Comparison of ENCODE assay signal across 20 cellular contexts in the genomic region with DNA sequence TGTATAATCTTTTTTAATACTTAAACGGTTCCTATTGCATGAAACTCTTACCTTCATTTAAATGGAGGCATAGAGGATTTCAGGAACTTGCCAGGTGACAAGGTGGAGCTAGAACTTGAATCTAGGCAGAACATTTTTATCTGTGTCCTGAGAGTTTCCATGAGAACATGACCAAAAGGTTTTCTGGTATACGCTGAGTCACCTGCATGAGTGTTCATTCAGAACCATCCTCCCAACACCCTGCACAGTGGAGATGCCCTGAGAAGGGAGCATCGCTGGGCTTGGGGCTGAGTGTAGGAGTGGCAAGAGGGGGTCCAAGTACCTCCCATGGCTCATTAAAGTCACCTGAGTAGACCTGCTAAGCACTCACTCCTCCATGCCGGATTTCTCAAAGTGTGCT.
A peak's percentile ranks its signal among the peaks of the same experiment; 100 is the strongest.
DNase-seq lines count a peak whose midpoint lies in the region; ATAC-seq and FAIRE-seq lines count a peak whose summit lies in the region.
"Had no signal": no experiment of that assay in that cellular context is flagged by ENCODE, and none has a peak within 500 bp of the region (broad histone marks: within the 10 kb centered on the region; RNA-seq: fewer than 3 reads in every experiment).

No MANE protein-coding gene starts in this region.

- H3K27me3 ChIP-seq in naive thymus-derived CD4-positive, alpha-beta T cell (ENCODE audit: control insufficient read depth in 2 of 2, insufficient read depth in 2 of 2, low read length in 2 of 2) = no peaks in the 10 kb centered on the region
- H3K27me3 ChIP-seq: MG63, Peyer's patch had no signal

- peaks cover 86% of the 10 kb centered on the region for H3K4me1 Mint-ChIP-seq in activated CD4-positive, alpha-beta T cell treated with anti-CD3 and anti-CD28 coated beads for 36 hours
- H3K4me1 Mint-ChIP-seq in activated CD4-positive, alpha-beta T cell treated with anti-CD3 and anti-CD28 coated beads, Interleukin-2, amount 10 ng/mL, durations not matched to agents 24 days and 14 days = peaks cover 69% of the 10 kb centered on the region
- H3K4me1 Mint-ChIP-seq in activated T-helper 17 cell treated with anti-CD3 and anti-CD28 coated beads, Interleukin-2, amount 50 U/mL, for 72 hours = peaks cover 64% of the 10 kb centered on the region
- H3K4me1 Mint-ChIP-seq in naive thymus-derived CD4-positive, alpha-beta T cell = peaks cover 44 to 94% (median 78%) of the 10 kb centered on the region in 7 donors
- H3K4me1 Mint-ChIP-seq: GM23338 had no signal

- H3K27ac Mint-ChIP-seq in activated CD4-positive, alpha-beta T cell treated with anti-CD3 and anti-CD28 coated beads for 36 hours = no peak overlapping the region
- no peak overlapping the region for H3K27ac Mint-ChIP-seq in activated CD4-positive, alpha-beta T cell treated with anti-CD3 and anti-CD28 coated beads, Interleukin-2, amount 10 ng/mL, durations not matched to agents 24 days and 14 days
- peak overlapping the region; percentile 76 for H3K27ac Mint-ChIP-seq in activated T-helper 17 cell treated with anti-CD3 and anti-CD28 coated beads, Interleukin-2, amount 50 U/mL, for 72 hours
- peak overlapping the region in 5 of 9 donors; percentile 1 to 40 (median 18) for H3K27ac Mint-ChIP-seq in naive thymus-derived CD4-positive, alpha-beta T cell
- H3K27ac Mint-ChIP-seq: CD8-positive, alpha-beta T cell; GM23338 had no signal

- ATAC-seq in activated CD4-positive, alpha-beta T cell treated with anti-CD3 and anti-CD28 coated beads for 36 hours = peak; percentile 27
- ATAC-seq in activated T-helper 17 cell treated with anti-CD3 and anti-CD28 coated beads, Interleukin-2, amount 50 U/mL, for 72 hours (replicated peaks) = peak; percentile 44
- no peak for ATAC-seq in naive thymus-derived CD4-positive, alpha-beta T cell
- ATAC-seq: CD8-positive, alpha-beta T cell; GM23338 had no signal

- H3K4me1 ChIP-seq in naive thymus-derived CD4-positive, alpha-beta T cell (ENCODE audit: control insufficient read depth in 2 of 2, insufficient read depth in 2 of 2, low read length in 2 of 2) = peaks cover 15 to 38% of the 10 kb centered on the region in 2 donors
- H3K4me1 ChIP-seq: Peyer's patch had no signal

- intact Hi-C loops in activated CD4-positive, alpha-beta T cell treated with anti-CD3 and anti-CD28 coated beads for 36 hours (cut with DNase I, micrococcal nuclease) = loop anchor here (5.0 kb wide), 2 partner anchors 153 to 358 kb away; no protein-coding TSS in a partner anchor
- intact Hi-C loops in activated CD4-positive, alpha-beta T cell treated with anti-CD3 and anti-CD28 coated beads, Interleukin-2, amount 10 ng/mL, durations not matched to agents 24 days and 14 days (cut with micrococcal nuclease) = loop anchor here (5.0 kb wide), 3 partner anchors 118 to 363 kb away; a partner anchor contains a TSS
- intact Hi-C loops in naive thymus-derived CD4-positive, alpha-beta T cell (cut with micrococcal nuclease) = no loop called here

- H3K9me3 Mint-ChIP-seq in activated CD4-positive, alpha-beta T cell treated with anti-CD3 and anti-CD28 coated beads for 36 hours (ENCODE audit: low read depth) = no peaks in the 10 kb centered on the region
- H3K9me3 Mint-ChIP-seq in activated CD4-positive, alpha-beta T cell treated with anti-CD3 and anti-CD28 coated beads, Interleukin-2, amount 10 ng/mL, durations not matched to agents 24 days and 14 days = peaks cover 7% of the 10 kb centered on the region
- no peaks in the 10 kb centered on the region for H3K9me3 Mint-ChIP-seq in activated T-helper 17 cell treated with anti-CD3 and anti-CD28 coated beads, Interleukin-2, amount 50 U/mL, for 72 hours
- H3K9me3 Mint-ChIP-seq in naive thymus-derived CD4-positive, alpha-beta T cell = peaks cover 0 to 5% (median 0%) of the 10 kb centered on the region in 11 donors
- H3K9me3 Mint-ChIP-seq: CD8-positive, alpha-beta T cell had no signal

- no peaks in the 10 kb centered on the region for H3K9me3 ChIP-seq in naive thymus-derived CD4-positive, alpha-beta T cell (ENCODE audit: control insufficient read depth in 2 of 3, low read length in 3 of 3)
- H3K9me3 ChIP-seq: MG63, Peyer's patch, SK-N-SH had no signal

- no peaks in the 10 kb centered on the region for H3K27me3 Mint-ChIP-seq in activated CD4-positive, alpha-beta T cell treated with anti-CD3 and anti-CD28 coated beads for 36 hours
- H3K27me3 Mint-ChIP-seq in activated CD4-positive, alpha-beta T cell treated with anti-CD3 and anti-CD28 coated beads, Interleukin-2, amount 10 ng/mL, durations not matched to agents 24 days and 14 days = peaks cover 2% of the 10 kb centered on the region
- H3K27me3 Mint-ChIP-seq in activated T-helper 17 cell treated with anti-CD3 and anti-CD28 coated beads, Interleukin-2, amount 50 U/mL, for 72 hours = no peaks in the 10 kb centered on the region
- no peaks in the 10 kb centered on the region for H3K27me3 Mint-ChIP-seq in naive thymus-derived CD4-positive, alpha-beta T cell

- CTCF ChIA-PET in activated CD4-positive, alpha-beta T cell treated with anti-CD3 and anti-CD28 coated beads for 36 hours (lab: Charles Lee) = no interaction called here
- CTCF ChIA-PET in naive thymus-derived CD4-positive, alpha-beta T cell (lab: Charles Lee) = no interaction called here

- H3K4me3 Mint-ChIP-seq in activated CD4-positive, alpha-beta T cell treated with anti-CD3 and anti-CD28 coated beads for 36 hours = no peak overlapping the region
- no peak overlapping the region for H3K4me3 Mint-ChIP-seq in activated CD4-positive, alpha-beta T cell treated with anti-CD3 and anti-CD28 coated beads, Interleukin-2, amount 10 ng/mL, durations not matched to agents 24 days and 14 days
- peak overlapping the region; percentile 57 for H3K4me3 Mint-ChIP-seq in activated T-helper 17 cell treated with anti-CD3 and anti-CD28 coated beads, Interleukin-2, amount 50 U/mL, for 72 hours
- peak overlapping the region in 2 of 10 donors; percentile 2 to 15 for H3K4me3 Mint-ChIP-seq in naive thymus-derived CD4-positive, alpha-beta T cell
- H3K4me3 Mint-ChIP-seq: CD8-positive, alpha-beta T cell; GM23338 had no signal

- no peak overlapping the region for H3K27ac ChIP-seq in naive thymus-derived CD4-positive, alpha-beta T cell (ENCODE audit: low read depth, low read length)
- H3K27ac ChIP-seq: 22Rv1, KMS-11, Peyer's patch had no signal

- POLR2A ChIA-PET in activated CD4-positive, alpha-beta T cell treated with anti-CD3 and anti-CD28 coated beads for 36 hours (lab: Charles Lee) = no interaction called here
- POLR2A ChIA-PET in naive thymus-derived CD4-positive, alpha-beta T cell (lab: Charles Lee) = no interaction called here

- no peaks in the 10 kb centered on the region for H3K36me3 ChIP-seq in naive thymus-derived CD4-positive, alpha-beta T cell (ENCODE audit: control insufficient read depth in 2 of 3, insufficient read depth in 3 of 3, low read length in 3 of 3)
- H3K36me3 ChIP-seq: Peyer's patch had no signal

- DNase-seq in activated CD4-positive, alpha-beta T cell treated with anti-CD3 and anti-CD28 coated beads for 36 hours = peak; percentile 20
- no peak for DNase-seq in activated CD4-positive, alpha-beta T cell treated with anti-CD3 and anti-CD28 coated beads, Interleukin-2, amount 10 ng/mL, durations not matched to agents 24 days and 14 days
- DNase-seq in HT1080 (ENCODE audit: low read depth) (peak; percentile 26), HCEC 1CT (no peak), Ammon's horn (ENCODE audit: low spot score) (no peak), HTR-8/SVneo (ENCODE audit: insufficient read length, low spot score) (no peak)
- no peak for DNase-seq in naive thymus-derived CD4-positive, alpha-beta T cell
- DNase-seq: CD8-positive, alpha-beta T cell; DMS79; MG63; NCI-H1092; NCI-H524 treated with DMSO at 0.1 percent for 48 hours; Peyer's patch; SHP77; SK-N-SH had no signal

- H3K36me3 Mint-ChIP-seq in activated CD4-positive, alpha-beta T cell treated with anti-CD3 and anti-CD28 coated beads for 36 hours (ENCODE audit: low read depth) = peaks cover 46% of the 10 kb centered on the region
- peaks cover 61% of the 10 kb centered on the region for H3K36me3 Mint-ChIP-seq in activated CD4-positive, alpha-beta T cell treated with anti-CD3 and anti-CD28 coated beads, Interleukin-2, amount 10 ng/mL, durations not matched to agents 24 days and 14 days (ENCODE audit: low read depth)
- peaks cover 36% of the 10 kb centered on the region for H3K36me3 Mint-ChIP-seq in activated T-helper 17 cell treated with anti-CD3 and anti-CD28 coated beads, Interleukin-2, amount 50 U/mL, for 72 hours (ENCODE audit: low read depth)
- peaks cover 9 to 50% (median 34%) of the 10 kb centered on the region in 5 donors for H3K36me3 Mint-ChIP-seq in naive thymus-derived CD4-positive, alpha-beta T cell

- H3K4me3 ChIP-seq in naive thymus-derived CD4-positive, alpha-beta T cell (ENCODE audit: low read length) = no peak overlapping the region
- H3K4me3 ChIP-seq: GM23338, MG63, Peyer's patch had no signal

- FAIRE-seq in HTR-8/SVneo (lab: Jason Lieb, UNC) = no peak
- FAIRE-seq: D721Med had no signal

Comparison
In these comparisons a context has a peak if more than half of its experiments do, and no peak if none do; other contexts are left out.
1. DNase-seq: peak in activated CD4-positive, alpha-beta T cell treated with anti-CD3 and anti-CD28 coated beads for 36 hours (single experiment) and HT1080 (single experiment); none in activated CD4-positive, alpha-beta T cell treated with anti-CD3 and anti-CD28 coated beads, Interleukin-2, amount 10 ng/mL, durations not matched to agents 24 days and 14 days (single experiment), naive thymus-derived CD4-positive, alpha-beta T cell (0 of 9), HCEC 1CT (single experiment), Ammon's horn (single experiment) and HTR-8/SVneo (single experiment).
2. H3K27ac Mint-ChIP-seq: peak in activated T-helper 17 cell treated with anti-CD3 and anti-CD28 coated beads, Interleukin-2, amount 50 U/mL, for 72 hours (single experiment) and naive thymus-derived CD4-positive, alpha-beta T cell (5 of 9); none in activated CD4-positive, alpha-beta T cell treated with anti-CD3 and anti-CD28 coated beads for 36 hours (single experiment) and activated CD4-positive, alpha-beta T cell treated with anti-CD3 and anti-CD28 coated beads, Interleukin-2, amount 10 ng/mL, durations not matched to agents 24 days and 14 days (single experiment).
3. intact Hi-C loops: an anchor here in activated CD4-positive, alpha-beta T cell treated with anti-CD3 and anti-CD28 coated beads for 36 hours (5.0 kb wide) and activated CD4-positive, alpha-beta T cell treated with anti-CD3 and anti-CD28 coated beads, Interleukin-2, amount 10 ng/mL, durations not matched to agents 24 days and 14 days (5.0 kb wide); none called in naive thymus-derived CD4-positive, alpha-beta T cell.